ENCODE assay signal across 8 cellular contexts in genomic region chr17:3845361-3845753, GRCh38. TPM values are rescaled to one million over a fixed set of nuclear protein-coding genes. Genes with fewer than 3 reads are reported as not detected.
A peak's percentile ranks its signal among the peaks of the same experiment; 100 is the strongest.
DNase-seq lines count a peak whose midpoint lies in the region; ATAC-seq, FAIRE-seq and TF ChIP-seq lines count a peak whose summit lies in the region.

No MANE protein-coding gene starts in this region.

- no peaks in the 10 kb centered on the region for H3K9me3 ChIP-seq in RWPE2 (ENCODE audit: severe bottlenecking)

- peak overlapping the region; percentile 90 to 99 (median 96) for H3K4me3 Mint-ChIP-seq in brain

- peaks cover 25% of the 10 kb centered on the region for H3K4me1 Mint-ChIP-seq in brain

- H3K36me3 ChIP-seq in RWPE2 (ENCODE audit: low read depth): peaks cover 39% of the 10 kb centered on the region

- H3K27ac ChIP-seq in RWPE2 (ENCODE audit: poor library complexity, severe bottlenecking): peak overlapping the region; percentile 50

- no peak for DNase-seq in GM12892 (ENCODE audit: insufficient read length)
- no peak for DNase-seq in RWPE2 (ENCODE audit: low spot score)
- DNase-seq in kidney glomerular epithelial cell (lab: John Stamatoyannopoulos, UW): peak; percentile 4
- DNase-seq in stimulated activated CD4-positive, alpha-beta T cell treated with anti-CD3 and anti-CD28 coated beads, Interleukin-2, amount 100 ng/mL, for 24 hours: peak; percentile 47 to 59
- DNase-seq in effector CD8-positive, alpha-beta T cell (lab: John Stamatoyannopoulos, UW): no peak
- DNase-seq in SKM-1 (lab: John Stamatoyannopoulos, UW; ENCODE audit: unreplicated experiment): no peak

- H3K27me3 Mint-ChIP-seq in brain: peaks cover 6% of the 10 kb centered on the region

- H3K4me3 ChIP-seq in RWPE2 (ENCODE audit: severe bottlenecking): peak overlapping the region; percentile 77

- H3K9me3 Mint-ChIP-seq in brain: no peaks in the 10 kb centered on the region

- TF ChIP-seq POLR2A in GM12892 (IDR thresholded peaks at IDR 0.05; ENCODE audit: low read depth, low read length): no peak

- no peaks in the 10 kb centered on the region for H3K27me3 ChIP-seq in RWPE2 (ENCODE audit: insufficient read depth, poor library complexity, severe bottlenecking)

- TF ChIP-seq CTCF in RWPE2 (IDR thresholded peaks at IDR 0.05; ENCODE audit: poor library complexity, severe bottlenecking) (no peak), brain (conservative IDR thresholded peaks at IDR 0.05) (no peak)

- H3K4me1 ChIP-seq in RWPE2 (ENCODE audit: insufficient read depth, poor library complexity, severe bottlenecking): peaks cover 4% of the 10 kb centered on the region

- peaks cover 34% of the 10 kb centered on the region for H3K36me3 Mint-ChIP-seq in brain

- FAIRE-seq in GM12892 (lab: Jason Lieb, UNC): peak; percentile 74

- peak overlapping the region; percentile 94 to 98 (median 94) for H3K27ac Mint-ChIP-seq in brain

- ATAC-seq in HG02885 (IDR thresholded peaks at IDR 0.05; ENCODE audit: poor library complexity, unreplicated experiment): peak; percentile 20
- peak; percentile 21 for ATAC-seq in RWPE2 (ENCODE audit: low read depth)

RNA-seq across cellular contexts. Expression of gene NCBP3, which starts 0.7 kb away (rescaled TPM):
- polyA plus RNA-seq in GM12892 (2012; ENCODE audit: missing spikeins): 21.0 TPM
- polyA plus RNA-seq in brain (ENCODE audit: insufficient read depth, low read depth, low replicate concordance): 30.7 TPM

RNA-seq across cellular contexts. Expression of gene ITGAE, which starts 44.4 kb away (rescaled TPM):
- 23.4 TPM for polyA plus RNA-seq in GM12892 (2012; ENCODE audit: missing spikeins)
- 20.9 TPM for polyA plus RNA-seq in brain (ENCODE audit: insufficient read depth, low read depth, low replicate concordance)

RNA-seq across cellular contexts. Expression of gene CAMKK1, which starts 47.5 kb away (rescaled TPM):
- polyA plus RNA-seq in GM12892 (2012; ENCODE audit: missing spikeins): 1.5 TPM
- 21.9 TPM for polyA plus RNA-seq in brain (ENCODE audit: insufficient read depth, low read depth, low replicate concordance)

Comparison
In these comparisons a context has a peak if more than half of its experiments do, and no peak if none do; other contexts are left out.
1. DNase-seq: peak in kidney glomerular epithelial cell (single experiment) and stimulated activated CD4-positive, alpha-beta T cell treated with anti-CD3 and anti-CD28 coated beads, Interleukin-2, amount 100 ng/mL, for 24 hours (2 of 2); none in GM12892 (single experiment), RWPE2 (single experiment), effector CD8-positive, alpha-beta T cell (single experiment) and SKM-1 (single experiment).